Comparison of ENCODE assay signal across 16 cellular contexts in the genomic region with DNA sequence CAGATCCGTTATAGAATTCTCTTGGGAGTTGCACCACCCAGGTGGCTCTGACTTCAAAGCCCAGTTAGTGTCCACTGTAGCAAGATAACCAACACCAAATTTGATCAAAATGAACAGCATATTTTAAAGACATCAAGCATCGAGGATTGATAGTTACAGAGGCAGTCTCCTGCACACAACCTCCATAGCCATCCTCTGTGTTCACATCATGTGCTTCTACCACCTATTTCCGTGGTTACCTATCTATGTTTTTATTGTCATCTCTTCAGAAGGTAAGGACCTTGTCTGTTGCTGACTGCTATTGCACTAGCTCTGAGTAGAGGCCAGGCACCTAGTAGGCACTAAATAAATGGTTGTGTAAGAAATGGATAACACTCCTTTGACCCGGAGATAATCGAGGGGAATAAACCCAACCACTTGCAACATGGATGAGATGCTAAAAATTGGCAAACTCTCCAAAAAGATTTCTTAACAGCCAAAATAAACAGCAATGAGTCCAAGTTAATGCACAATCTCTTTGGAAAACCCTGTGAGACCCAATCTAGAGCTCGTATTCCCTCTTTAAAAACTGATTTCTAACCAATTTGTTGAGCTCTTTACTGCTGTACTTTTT. TPM values are rescaled to one million over a fixed set of nuclear protein-coding genes. Genes with fewer than 3 reads are reported as not detected.
DNase-seq lines count a peak whose midpoint lies in the region; ATAC-seq and TF ChIP-seq lines count a peak whose summit lies in the region.
"Had no signal": no experiment of that assay in that cellular context is flagged by ENCODE, and none has a peak within 500 bp of the region (broad histone marks: within the 10 kb centered on the region; RNA-seq: fewer than 3 reads in every experiment).

No MANE protein-coding gene starts in this region.

- intact Hi-C loops in activated CD8-positive, alpha-beta T cell treated with anti-CD3 and anti-CD28 coated beads for 36 hours (cut with micrococcal nuclease): no loop called here
- intact Hi-C loops in upper lobe of right lung (cut with DNase I): no loop called here

- DNase-seq in DND-41 (peak; percentile 17), immature natural killer cell (no peak), Karpas-422 (no peak), H9 (no peak), upper lobe of right lung (no peak)
- DNase-seq in activated CD8-positive, alpha-beta T cell treated with anti-CD3 and anti-CD28 coated beads for 36 hours: no peak
- DNase-seq in stimulated activated naive B cell treated with anti-CD40 and anti-IgM and Interleukin-4, amounts not matched to agents 10 μg/mL and 1 μg/mL and 100 μg/mL, for 72 hours: no peak
- DNase-seq: activated CD4-positive, alpha-beta T cell treated with anti-CD3 and anti-CD28 coated beads for 4 hours; activated naive CD4-positive, alpha-beta T cell treated with anti-CD3 and anti-CD28 coated beads, Interleukin-2, amount 10 ng/mL, durations not matched to agents 7 days and 5 days; effector CD4-positive, alpha-beta T cell; NCI-H2081; NCI-H748 treated with DMSO at 0.1 percent for 48 hours; nephron progenitor cell; PC-3; stimulated activated CD4-positive, alpha-beta T cell treated with anti-CD3 and anti-CD28 coated beads, Interleukin-1b, Interleukin-23, amount 100 ng/mL, for 48 hours had no signal

- no peak overlapping the region for H3K4ac ChIP-seq in H9 (ENCODE audit: low read depth, low read length)

- no peak overlapping the region for H2BK15ac ChIP-seq in H9 (ENCODE audit: low read depth, low read length)

- H3K36me3 ChIP-seq in DND-41 (ENCODE audit: insufficient read depth, low read length) (no peaks in the 10 kb centered on the region), Karpas-422 (ENCODE audit: insufficient read depth, low read length) (no peaks in the 10 kb centered on the region), upper lobe of right lung (no peaks in the 10 kb centered on the region)
- H3K36me3 ChIP-seq: breast epithelium had no signal

- H3K9me3 Mint-ChIP-seq in activated CD8-positive, alpha-beta T cell treated with anti-CD3 and anti-CD28 coated beads for 36 hours: no peaks in the 10 kb centered on the region
- no peaks in the 10 kb centered on the region for H3K9me3 Mint-ChIP-seq in immature natural killer cell
- H3K9me3 Mint-ChIP-seq in stimulated activated naive B cell treated with anti-CD40 and anti-IgM and Interleukin-4, amounts not matched to agents 10 μg/mL and 1 μg/mL and 100 μg/mL, for 72 hours: no peaks in the 10 kb centered on the region
- no peaks in the 10 kb centered on the region for H3K9me3 Mint-ChIP-seq in H9
- H3K9me3 Mint-ChIP-seq: activated naive CD4-positive, alpha-beta T cell treated with anti-CD3 and anti-CD28 coated beads, Interleukin-2, amount 10 ng/mL, durations not matched to agents 7 days and 5 days; nephron progenitor cell had no signal

- no peaks in the 10 kb centered on the region for H3K36me3 Mint-ChIP-seq in activated CD8-positive, alpha-beta T cell treated with anti-CD3 and anti-CD28 coated beads for 36 hours (ENCODE audit: low read depth)
- peaks cover 0 to 3% (median 0%) of the 10 kb centered on the region in 3 donors for H3K36me3 Mint-ChIP-seq in immature natural killer cell
- no peaks in the 10 kb centered on the region for H3K36me3 Mint-ChIP-seq in stimulated activated naive B cell treated with anti-CD40 and anti-IgM and Interleukin-4, amounts not matched to agents 10 μg/mL and 1 μg/mL and 100 μg/mL, for 72 hours
- no peaks in the 10 kb centered on the region for H3K36me3 Mint-ChIP-seq in H9 (ENCODE audit: insufficient read depth in 1 of 3, low read depth in 3 of 3)
- H3K36me3 Mint-ChIP-seq: activated naive CD4-positive, alpha-beta T cell treated with anti-CD3 and anti-CD28 coated beads, Interleukin-2, amount 10 ng/mL, durations not matched to agents 7 days and 5 days had no signal

- H3K4me1 Mint-ChIP-seq in activated CD8-positive, alpha-beta T cell treated with anti-CD3 and anti-CD28 coated beads for 36 hours (ENCODE audit: low read depth): peaks cover 41% of the 10 kb centered on the region
- peaks cover 59 to 68% of the 10 kb centered on the region in 2 donors for H3K4me1 Mint-ChIP-seq in immature natural killer cell
- peaks cover 43 to 76% of the 10 kb centered on the region in 2 donors for H3K4me1 Mint-ChIP-seq in stimulated activated naive B cell treated with anti-CD40 and anti-IgM and Interleukin-4, amounts not matched to agents 10 μg/mL and 1 μg/mL and 100 μg/mL, for 72 hours
- H3K4me1 Mint-ChIP-seq in H9: peaks cover 0 to under 1% of the 10 kb centered on the region in 2 experiments; a peak in 1 of 4 replicates

- ATAC-seq in DND-41 (ENCODE audit: insufficient read depth, low read depth): peak; percentile 7; the same call in 2 of the 3 replicates
- ATAC-seq in activated CD8-positive, alpha-beta T cell treated with anti-CD3 and anti-CD28 coated beads for 36 hours: peak; percentile 29
- ATAC-seq in stimulated activated naive B cell treated with anti-CD40 and anti-IgM and Interleukin-4, amounts not matched to agents 10 μg/mL and 1 μg/mL and 100 μg/mL, for 72 hours (replicated peaks): no peak
- ATAC-seq in upper lobe of right lung: no peak
- ATAC-seq: PC-3 had no signal

- no peak overlapping the region for H3K14ac ChIP-seq in H9 (ENCODE audit: insufficient read depth, low read length)

- H3K4me1 ChIP-seq in DND-41 (ENCODE audit: insufficient read depth, low read length): peaks cover 38% of the 10 kb centered on the region
- peaks cover 7% of the 10 kb centered on the region for H3K4me1 ChIP-seq in Karpas-422 (ENCODE audit: low read length)
- no peaks in the 10 kb centered on the region for H3K4me1 ChIP-seq in H9 (ENCODE audit: insufficient read depth, low read length)
- peaks cover 21% of the 10 kb centered on the region for H3K4me1 ChIP-seq in upper lobe of right lung
- H3K4me1 ChIP-seq: breast epithelium had no signal

- H3K27ac Mint-ChIP-seq in activated CD8-positive, alpha-beta T cell treated with anti-CD3 and anti-CD28 coated beads for 36 hours: no peak overlapping the region
- peak overlapping the region in 5 of 6 donors; percentile 30 to 87 (median 62) for H3K27ac Mint-ChIP-seq in immature natural killer cell
- peak overlapping the region; percentile 63 for H3K27ac Mint-ChIP-seq in stimulated activated naive B cell treated with anti-CD40 and anti-IgM and Interleukin-4, amounts not matched to agents 10 μg/mL and 1 μg/mL and 100 μg/mL, for 72 hours
- no peak overlapping the region for H3K27ac Mint-ChIP-seq in H9
- H3K27ac Mint-ChIP-seq: activated naive CD4-positive, alpha-beta T cell treated with anti-CD3 and anti-CD28 coated beads, Interleukin-2, amount 10 ng/mL, durations not matched to agents 7 days and 5 days; nephron progenitor cell had no signal

- H3K9ac ChIP-seq in DND-41 (ENCODE audit: low read depth, low read length): no peak overlapping the region
- H3K9ac ChIP-seq in Karpas-422 (ENCODE audit: low read length): no peak overlapping the region
- H3K9ac ChIP-seq in H9 (ENCODE audit: extremely low read depth, insufficient read length, low read length): no peak overlapping the region

- H3K9me2 ChIP-seq in Karpas-422 (replicated peaks; ENCODE audit: insufficient read depth, low read length): no peaks in the 10 kb centered on the region

- POLR2A ChIA-PET in activated CD8-positive, alpha-beta T cell treated with anti-CD3 and anti-CD28 coated beads for 36 hours (lab: Charles Lee): no interaction called here

- H4K20me1 ChIP-seq in DND-41 (ENCODE audit: insufficient read depth, low read length): no peaks in the 10 kb centered on the region
- H4K20me1 ChIP-seq in Karpas-422 (ENCODE audit: insufficient read depth, low read depth, low read length): no peaks in the 10 kb centered on the region
- H4K20me1 ChIP-seq in H9 (ENCODE audit: control insufficient read depth, insufficient read depth, insufficient read length): no peaks in the 10 kb centered on the region

- WGBS in H9 (ENCODE audit: extremely low coverage, insufficient read length, low lambda C conversion rate): no CpG with 5 or more reads among the region's 6 CpGs

- no peak overlapping the region for H2AK5ac ChIP-seq in H9 (ENCODE audit: insufficient read length, low read length)

- peak overlapping the region; percentile 10 for H3K27ac ChIP-seq in DND-41 (ENCODE audit: low read length)
- no peak overlapping the region for H3K27ac ChIP-seq in Karpas-422 (ENCODE audit: low read length)
- no peak overlapping the region for H3K27ac ChIP-seq in H9 (ENCODE audit: insufficient read length, low read depth, low read length)
- H3K27ac ChIP-seq in upper lobe of right lung: no peak overlapping the region
- H3K27ac ChIP-seq: breast epithelium had no signal

- H2AFZ ChIP-seq in DND-41 (ENCODE audit: low read depth, low read length): peak overlapping the region; percentile 47; the same call in 1 of the 2 replicates
- no peak overlapping the region for H2AFZ ChIP-seq in Karpas-422 (ENCODE audit: low read length)
- H2AFZ ChIP-seq in H9 (ENCODE audit: low read length): no peak overlapping the region

- H3K4me3 ChIP-seq in DND-41 (ENCODE audit: low read depth in 1 of 2, low read length in 2 of 2): no peak overlapping the region
- H3K4me3 ChIP-seq in Karpas-422 (ENCODE audit: low read length): no peak overlapping the region
- no peak overlapping the region for H3K4me3 ChIP-seq in upper lobe of right lung
- H3K4me3 ChIP-seq: breast epithelium had no signal

- no peak overlapping the region for H3T11ph ChIP-seq in H9 (ENCODE audit: low read length)

- H3K27me3 Mint-ChIP-seq in activated CD8-positive, alpha-beta T cell treated with anti-CD3 and anti-CD28 coated beads for 36 hours: no peaks in the 10 kb centered on the region
- H3K27me3 Mint-ChIP-seq in immature natural killer cell (ENCODE audit: low read depth in 3 of 3) (peaks cover 0 to 6% (median 2%) of the 10 kb centered on the region in 3 donors), H9 (ENCODE audit: low read depth) (no peaks in the 10 kb centered on the region; the same call in 1 of the 2 replicates)
- no peaks in the 10 kb centered on the region for H3K27me3 Mint-ChIP-seq in stimulated activated naive B cell treated with anti-CD40 and anti-IgM and Interleukin-4, amounts not matched to agents 10 μg/mL and 1 μg/mL and 100 μg/mL, for 72 hours
- H3K27me3 Mint-ChIP-seq: activated naive CD4-positive, alpha-beta T cell treated with anti-CD3 and anti-CD28 coated beads, Interleukin-2, amount 10 ng/mL, durations not matched to agents 7 days and 5 days had no signal

- H3K27me3 ChIP-seq in DND-41 (ENCODE audit: insufficient read depth, low read length, poor library complexity) (no peaks in the 10 kb centered on the region), Karpas-422 (ENCODE audit: low read length) (no peaks in the 10 kb centered on the region), H9 (ENCODE audit: insufficient read depth, low read length) (no peaks in the 10 kb centered on the region), upper lobe of right lung (no peaks in the 10 kb centered on the region)
- H3K27me3 ChIP-seq: breast epithelium had no signal

- no peak overlapping the region for H2BK20ac ChIP-seq in H9 (ENCODE audit: low read depth, low read length, poor library complexity, severe bottlenecking)

- no peak overlapping the region for H2BK12ac ChIP-seq in H9 (ENCODE audit: insufficient read length, low read depth, low read length)

- H3K79me2 ChIP-seq in DND-41 (ENCODE audit: insufficient read depth, low read length) (no peaks in the 10 kb centered on the region), Karpas-422 (ENCODE audit: low read length) (no peaks in the 10 kb centered on the region), H9 (ENCODE audit: insufficient read depth, low read length) (no peaks in the 10 kb centered on the region)

- no peak overlapping the region for H4K5ac ChIP-seq in H9 (ENCODE audit: insufficient read length, low read depth, low read length)

- H4K8ac ChIP-seq in H9 (replicated peaks; ENCODE audit: insufficient read length, low read depth, low read length): no peak overlapping the region

- no peak overlapping the region for H2BK120ac ChIP-seq in H9 (ENCODE audit: low read depth, low read length, poor library complexity, severe bottlenecking)

- CTCF ChIA-PET in activated CD8-positive, alpha-beta T cell treated with anti-CD3 and anti-CD28 coated beads for 36 hours (lab: Charles Lee): interaction anchor here (1.1 to 3.2 kb wide), 3 partner anchors 17 to 180 kb away, joined by 3 to 10 read pairs (median 7); no protein-coding TSS in a partner anchor

- TF ChIP-seq CTCF in DND-41 (IDR thresholded peaks at IDR 0.05; ENCODE audit: borderline replicate concordance, extremely low read depth, low read length, poor library complexity, severe bottlenecking) (no peak), H9 (conservative IDR thresholded peaks at IDR 0.05) (no peak), upper lobe of right lung (IDR thresholded peaks at IDR 0.05) (no peak)
- no peak for TF ChIP-seq CTCF in activated CD8-positive, alpha-beta T cell treated with anti-CD3 and anti-CD28 coated beads for 36 hours (IDR thresholded peaks at IDR 0.05)

- no peak overlapping the region for H3K56ac ChIP-seq in H9 (ENCODE audit: insufficient read length, low read depth, low read length)

- H3K79me1 ChIP-seq in H9 (ENCODE audit: insufficient read depth, low read depth, low read length, poor library complexity, severe bottlenecking): no peaks in the 10 kb centered on the region

- H2BK5ac ChIP-seq in H9 (ENCODE audit: insufficient read length, low read length): no peak overlapping the region

- H3K23me2 ChIP-seq in H9 (ENCODE audit: insufficient read length, low read depth, low read length, poor library complexity, severe bottlenecking): no peaks in the 10 kb centered on the region

- no peak overlapping the region for H3K18ac ChIP-seq in H9 (ENCODE audit: insufficient read length, low read depth, low read length)

- H3K9me3 ChIP-seq in DND-41 (ENCODE audit: insufficient read depth, low read length, severe bottlenecking) (no peaks in the 10 kb centered on the region), Karpas-422 (ENCODE audit: low read length) (no peaks in the 10 kb centered on the region), H9 (ENCODE audit: control insufficient read depth, low read depth, low read length) (no peaks in the 10 kb centered on the region), upper lobe of right lung (no peaks in the 10 kb centered on the region)
- H3K9me3 ChIP-seq: breast epithelium had no signal

- no peak overlapping the region for H4K91ac ChIP-seq in H9 (ENCODE audit: insufficient read length, low read depth, low read length)

- H3K4me2 ChIP-seq in DND-41 (ENCODE audit: insufficient read depth, low read length) (no peak overlapping the region), Karpas-422 (ENCODE audit: low read depth, low read length, poor library complexity, severe bottlenecking) (no peak overlapping the region), H9 (ENCODE audit: insufficient read depth, insufficient read length, low read length) (no peak overlapping the region)

- H3K23ac ChIP-seq in H9 (ENCODE audit: insufficient read length, low read depth, low read length): no peak overlapping the region

- no peak overlapping the region for H3K4me3 Mint-ChIP-seq in activated CD8-positive, alpha-beta T cell treated with anti-CD3 and anti-CD28 coated beads for 36 hours
- H3K4me3 Mint-ChIP-seq in immature natural killer cell: peak overlapping the region; percentile 41 to 57 (median 54)
- H3K4me3 Mint-ChIP-seq in stimulated activated naive B cell treated with anti-CD40 and anti-IgM and Interleukin-4, amounts not matched to agents 10 μg/mL and 1 μg/mL and 100 μg/mL, for 72 hours: peak overlapping the region in 1 of 2 donors; percentile 56
- no peak overlapping the region for H3K4me3 Mint-ChIP-seq in H9
- H3K4me3 Mint-ChIP-seq: activated naive CD4-positive, alpha-beta T cell treated with anti-CD3 and anti-CD28 coated beads, Interleukin-2, amount 10 ng/mL, durations not matched to agents 7 days and 5 days; nephron progenitor cell had no signal

RNA-seq across cellular contexts. Expression of a gene that starts 14.7 kb away (rescaled TPM):
- not detected for total RNA-seq in activated CD8-positive, alpha-beta T cell treated with anti-CD3 and anti-CD28 coated beads for 36 hours
- polyA plus RNA-seq in immature natural killer cell: not detected
- not detected in 2 replicates for total RNA-seq in Karpas-422 (2014; rRNA removed; shearing (Covaris generic); ENCODE audit: low replicate concordance)
- not detected in 2 replicates for total RNA-seq in H9 (2021)
- 15.1 TPM for total RNA-seq in upper lobe of right lung
- total RNA-seq: PC-3 had no signal

RNA-seq across cellular contexts. Expression of a gene that starts 56.6 kb away (rescaled TPM):
- total RNA-seq in activated CD8-positive, alpha-beta T cell treated with anti-CD3 and anti-CD28 coated beads for 36 hours: not detected
- under 1 TPM; 0.29 to 0.75 (median 0.64) TPM for polyA plus RNA-seq in immature natural killer cell
- total RNA-seq in Karpas-422 (2014; rRNA removed; shearing (Covaris generic); ENCODE audit: low replicate concordance): not detected in 2 replicates
- 10.4 and 13.5 TPM in 2 replicates for total RNA-seq in H9 (2021)
- total RNA-seq in upper lobe of right lung: 15.5 TPM

Comparison
In these comparisons a context has a peak if more than half of its experiments do, and no peak if none do; other contexts are left out.
1. ATAC-seq: peak in DND-41 (single experiment) and activated CD8-positive, alpha-beta T cell treated with anti-CD3 and anti-CD28 coated beads for 36 hours (single experiment); none in stimulated activated naive B cell treated with anti-CD40 and anti-IgM and Interleukin-4, amounts not matched to agents 10 μg/mL and 1 μg/mL and 100 μg/mL, for 72 hours (0 of 2) and upper lobe of right lung (single experiment).
2. H3K27ac Mint-ChIP-seq: peak in immature natural killer cell (5 of 6) and stimulated activated naive B cell treated with anti-CD40 and anti-IgM and Interleukin-4, amounts not matched to agents 10 μg/mL and 1 μg/mL and 100 μg/mL, for 72 hours (single experiment); none in activated CD8-positive, alpha-beta T cell treated with anti-CD3 and anti-CD28 coated beads for 36 hours (single experiment) and H9 (0 of 3).
3. H3K4me3 Mint-ChIP-seq: peak in immature natural killer cell (5 of 5); none in activated CD8-positive, alpha-beta T cell treated with anti-CD3 and anti-CD28 coated beads for 36 hours (single experiment) and H9 (0 of 2).
4. RNA of a gene that starts 14.7 kb away (total RNA-seq): 15.1 TPM in upper lobe of right lung (single experiment); not detected in activated CD8-positive, alpha-beta T cell treated with anti-CD3 and anti-CD28 coated beads for 36 hours, not detected in Karpas-422 and not detected in H9; every median in the first group is over 10 times any median in the second.
5. RNA of a gene that starts 56.6 kb away (total RNA-seq): 15.5 TPM in upper lobe of right lung (single experiment) and 10.4 to 13.5 TPM in H9; not detected in activated CD8-positive, alpha-beta T cell treated with anti-CD3 and anti-CD28 coated beads for 36 hours and not detected in Karpas-422; every median in the first group is over 10 times any median in the second.